ENCODE assay signal across 25 cellular contexts in the genomic region with DNA sequence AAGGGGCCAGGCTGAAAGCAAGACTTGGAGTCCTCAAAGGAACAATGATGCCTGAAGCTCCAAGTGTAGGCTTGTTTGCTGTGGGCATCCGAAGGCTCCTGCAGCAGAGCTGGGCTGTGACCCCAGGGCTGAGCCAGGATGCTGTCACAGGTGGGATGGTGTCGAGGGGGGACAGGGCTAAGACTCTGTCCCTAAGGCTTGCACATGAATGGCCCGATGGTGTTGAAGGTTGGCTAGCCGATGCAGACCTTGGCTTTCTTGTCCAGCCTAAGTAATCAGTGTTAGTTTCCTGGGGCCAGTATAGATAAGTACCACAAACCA.
"Had no signal": no experiment of that assay in that cellular context is flagged by ENCODE, and none has a peak within 500 bp of the region (broad histone marks: within the 10 kb centered on the region; RNA-seq: fewer than 3 reads in every experiment).

No MANE protein-coding gene starts in this region.

- H3K27me3 ChIP-seq: testis had no signal

- H3K9me3 Mint-ChIP-seq: activated CD4-positive, alpha-beta T cell treated with anti-CD3 and anti-CD28 coated beads, Interleukin-2, amount 10 ng/mL, durations not matched to agents 24 days and 14 days; activated naive CD4-positive, alpha-beta T cell treated with anti-CD3 and anti-CD28 coated beads, Interleukin-2, amount 50 U/mL, for 24 hours had no signal

- H3K4me2 ChIP-seq: SK-N-SH had no signal

- H3K27ac ChIP-seq: left lung, lower lobe of right lung, neutrophil, parathyroid adenoma, psoas muscle, testis, transverse colon had no signal

- H3K36me3 ChIP-seq: left lung, lower lobe of right lung, neutrophil, transverse colon had no signal

- H3K27ac Mint-ChIP-seq: activated CD4-positive, alpha-beta memory T cell treated with anti-CD3 and anti-CD28 coated beads for 36 hours; activated CD4-positive, alpha-beta T cell treated with anti-CD3 and anti-CD28 coated beads, Interleukin-2, amount 10 ng/mL, durations not matched to agents 24 days and 14 days; activated naive CD4-positive, alpha-beta T cell treated with anti-CD3 and anti-CD28 coated beads, Interleukin-2, amount 50 U/mL, for 24 hours; activated naive CD8-positive, alpha-beta T cell treated with anti-CD3 and anti-CD28 coated beads, Interleukin-2, amount 50 U/mL, for 24 hours; activated T-helper 1 cell treated with anti-CD3 and anti-CD28 coated beads, Interleukin-12 subunit alpha, Interleukin-12 subunit beta, Interleukin-2, Interleukin-4 antibody, amounts not matched to agents 30 ng/mL and 10 ng/mL and 1 ng/mL, durations not matched to agents 14 hours and 24 hours and 36 hours; nephron; T-helper 1 cell treated with Interleukin-12 subunit alpha and Interleukin-12 subunit beta and Interleukin-4 antibody, amounts not matched to agents 30 μg/mL and 1 μg/mL, for 36 hours had no signal

- DNase-seq: activated CD4-positive, alpha-beta memory T cell treated with anti-CD3 and anti-CD28 coated beads for 36 hours; activated CD4-positive, alpha-beta T cell treated with anti-CD3 and anti-CD28 coated beads, Interleukin-2, amount 10 ng/mL, durations not matched to agents 24 days and 14 days; activated CD4-positive, CD25-positive, alpha-beta regulatory T cell treated with anti-CD3 and anti-CD28 coated beads, Interleukin-2, amount 50 U/mL, for 72 hours; activated naive CD8-positive, alpha-beta T cell treated with anti-CD3 and anti-CD28 coated beads, Interleukin-2, amount 50 U/mL, for 24 hours; amygdala; dermis blood vessel endothelial cell; effector memory CD4-positive, alpha-beta T cell; kidney glomerular epithelial cell; left lung; lower lobe of right lung; mesenchymal stem cell; psoas muscle; SK-N-SH; stimulated activated naive CD4-positive, alpha-beta T cell treated with Interleukin-2 at 50 U/mL for 16 hours; SW 1271; T1000; testis; transverse colon had no signal

- H3K9me3 ChIP-seq: neutrophil, SK-N-SH, testis had no signal

- H3K4me3 Mint-ChIP-seq: activated CD4-positive, alpha-beta memory T cell treated with anti-CD3 and anti-CD28 coated beads for 36 hours; activated CD4-positive, alpha-beta T cell treated with anti-CD3 and anti-CD28 coated beads, Interleukin-2, amount 10 ng/mL, durations not matched to agents 24 days and 14 days; activated naive CD4-positive, alpha-beta T cell treated with anti-CD3 and anti-CD28 coated beads, Interleukin-2, amount 50 U/mL, for 24 hours; activated naive CD8-positive, alpha-beta T cell treated with anti-CD3 and anti-CD28 coated beads, Interleukin-2, amount 50 U/mL, for 24 hours; activated T-helper 1 cell treated with anti-CD3 and anti-CD28 coated beads, Interleukin-12 subunit alpha, Interleukin-12 subunit beta, Interleukin-2, Interleukin-4 antibody, amounts not matched to agents 30 ng/mL and 10 ng/mL and 1 ng/mL, durations not matched to agents 14 hours and 24 hours and 36 hours; central memory CD8-positive, alpha-beta T cell; nephron; T-helper 1 cell treated with Interleukin-12 subunit alpha and Interleukin-12 subunit beta and Interleukin-4 antibody, amounts not matched to agents 30 μg/mL and 1 μg/mL, for 36 hours had no signal

- H3K4me1 ChIP-seq: left lung, lower lobe of right lung, psoas muscle, testis, transverse colon had no signal

- H3K4me1 Mint-ChIP-seq: activated CD4-positive, alpha-beta T cell treated with anti-CD3 and anti-CD28 coated beads, Interleukin-2, amount 10 ng/mL, durations not matched to agents 24 days and 14 days; activated naive CD4-positive, alpha-beta T cell treated with anti-CD3 and anti-CD28 coated beads, Interleukin-2, amount 50 U/mL, for 24 hours; activated naive CD8-positive, alpha-beta T cell treated with anti-CD3 and anti-CD28 coated beads, Interleukin-2, amount 50 U/mL, for 24 hours; central memory CD8-positive, alpha-beta T cell had no signal

- H3K9ac ChIP-seq: parathyroid adenoma, SK-N-SH had no signal

- ATAC-seq: activated naive CD8-positive, alpha-beta T cell treated with anti-CD3 and anti-CD28 coated beads, Interleukin-2, amount 50 U/mL, for 24 hours; left lung; lower lobe of right lung; psoas muscle had no signal

- H3K4me3 ChIP-seq: left lung, lower lobe of right lung, psoas muscle, testis, transverse colon had no signal

- H3K36me3 Mint-ChIP-seq: activated naive CD4-positive, alpha-beta T cell treated with anti-CD3 and anti-CD28 coated beads, Interleukin-2, amount 50 U/mL, for 24 hours had no signal
